8 cellular contexts compared by ENCODE assay signal in genomic region chr1:226064168-226064815, GRCh38. TPM values are rescaled to one million over a fixed set of nuclear protein-coding genes. Genes with fewer than 3 reads are reported as not detected.
A peak's percentile ranks its signal among the peaks of the same experiment; 100 is the strongest.
DNase-seq lines count a peak whose midpoint lies in the region; ATAC-seq, FAIRE-seq and TF ChIP-seq lines count a peak whose summit lies in the region.

No MANE protein-coding gene starts in this region.

- H3K9me3 ChIP-seq in HUES48 (ENCODE audit: control insufficient read depth, insufficient read depth, low read length) (no peaks in the 10 kb centered on the region), endothelial cell of umbilical vein (replicated peaks; ENCODE audit: control insufficient read depth, insufficient read depth, low read length) (no peaks in the 10 kb centered on the region), neuron (ENCODE audit: low read length) (no peaks in the 10 kb centered on the region)

- H3K9ac ChIP-seq in HUES48 (ENCODE audit: low read depth, low read length) (peak overlapping the region; percentile 99), endothelial cell of umbilical vein (replicated peaks; ENCODE audit: extremely low read depth, insufficient read depth, low read length) (peak overlapping the region; percentile 99)

- BruUV-seq in endothelial cell of umbilical vein (replicated peaks; lab: Mats Ljungman, UMichigan), result no TSS peak

- ATAC-seq in HG03196 (IDR thresholded peaks at IDR 0.05; ENCODE audit: unreplicated experiment) (no peak), GM18511 (IDR thresholded peaks at IDR 0.05; ENCODE audit: unreplicated experiment) (no peak)

- H3K4me2 ChIP-seq in endothelial cell of umbilical vein (ENCODE audit: insufficient read depth, low read length), result peak overlapping the region; percentile 98

- dilution Hi-C loops in endothelial cell of umbilical vein (cut with MboI; ENCODE audit: extremely low pct_ligation_motif_present, low sequenced_read_pairs), result no loop called here

- peaks cover 13% of the 10 kb centered on the region for H4K20me1 ChIP-seq in endothelial cell of umbilical vein (replicated peaks; ENCODE audit: control insufficient read depth, extremely low read depth, insufficient read depth, low read length)

- H3K27me3 ChIP-seq in HUES48 (ENCODE audit: control insufficient read depth, insufficient read depth, low read length) (no peaks in the 10 kb centered on the region), endothelial cell of umbilical vein (ENCODE audit: control insufficient read depth in 2 of 2, insufficient read depth in 2 of 2, low read length in 2 of 2) (no peaks in the 10 kb centered on the region), neuron (ENCODE audit: insufficient read depth, low read length) (no peaks in the 10 kb centered on the region)

- no peaks in the 10 kb centered on the region for H3K27me3 Mint-ChIP-seq in T-helper 2 cell treated with Interferon-gamma antibody and Interleukin-4, amounts not matched to agents 5 μg/mL and 100 μg/mL, for 36 hours (ENCODE audit: low read depth)

- H3K27ac ChIP-seq in HUES48 (ENCODE audit: low read depth, low read length) (peak overlapping the region; percentile 100), endothelial cell of umbilical vein (ENCODE audit: insufficient read depth, low read depth, low read length) (peak overlapping the region; percentile 95)

- H3K36me3 ChIP-seq in HUES48 (ENCODE audit: control insufficient read depth, insufficient read depth, low read length) (peaks cover 50% of the 10 kb centered on the region), endothelial cell of umbilical vein (ENCODE audit: control insufficient read depth in 2 of 2, extremely low read depth in 1 of 2, insufficient read depth in 2 of 2, low read length in 2 of 2) (peaks cover 7 to 16% of the 10 kb centered on the region in 2 experiments), neuron (ENCODE audit: insufficient read depth, low read length) (peaks cover 48% of the 10 kb centered on the region)

- DNase-seq in D721Med (ENCODE audit: insufficient read length, low spot score) (no peak), endothelial cell of umbilical vein (ENCODE audit: low read depth, low spot score) (peak; percentile 29)
- peak; percentile 23 for DNase-seq in T-helper 2 cell treated with Interferon-gamma antibody and Interleukin-4, amounts not matched to agents 5 μg/mL and 100 μg/mL, for 36 hours (ENCODE audit: low spot score)
- no peak for DNase-seq in activated CD4-positive, CD25-positive, alpha-beta regulatory T cell treated with anti-CD3 and anti-CD28 coated beads, Interleukin-2, amount 50 U/mL, for 72 hours

- peaks cover 36% of the 10 kb centered on the region for H3K4me1 Mint-ChIP-seq in T-helper 2 cell treated with Interferon-gamma antibody and Interleukin-4, amounts not matched to agents 5 μg/mL and 100 μg/mL, for 36 hours (ENCODE audit: low read depth)

- no peak for TF ChIP-seq POLR2A in endothelial cell of umbilical vein (IDR thresholded peaks at IDR 0.05; ENCODE audit: low read depth, low read length)

- TF ChIP-seq CTCF in D721Med (IDR thresholded peaks at IDR 0.05; ENCODE audit: insufficient read depth, missing control alignments) (peak; percentile 54), endothelial cell of umbilical vein (IDR thresholded peaks at IDR 0.05; ENCODE audit: extremely low read depth in 1 of 2, insufficient read depth in 1 of 2, low read depth in 1 of 2, low read length in 2 of 2) (peak; percentile 41 to 54)

- no peaks in the 10 kb centered on the region for H3K9me1 ChIP-seq in endothelial cell of umbilical vein (replicated peaks; ENCODE audit: control insufficient read depth, extremely low read depth, insufficient read depth, low read length)

- H3K4me3 ChIP-seq in HUES48 (ENCODE audit: low read depth, low read length) (peak overlapping the region; percentile 91), endothelial cell of umbilical vein (replicated peaks in 1 of 3; ENCODE audit: insufficient read depth in 1 of 3, low read depth in 1 of 3, low read length in 3 of 3) (peak overlapping the region; percentile 60 to 99 (median 90)), neuron (ENCODE audit: low read length) (peak overlapping the region; percentile 68)

- H3K4me3 Mint-ChIP-seq in T-helper 2 cell treated with Interferon-gamma antibody and Interleukin-4, amounts not matched to agents 5 μg/mL and 100 μg/mL, for 36 hours, result peak overlapping the region; percentile 99

- peak overlapping the region; percentile 98 for H3K27ac Mint-ChIP-seq in T-helper 2 cell treated with Interferon-gamma antibody and Interleukin-4, amounts not matched to agents 5 μg/mL and 100 μg/mL, for 36 hours

- no peak for FAIRE-seq in D721Med (lab: Jason Lieb, UNC)
- no peak for FAIRE-seq in endothelial cell of umbilical vein (lab: Jason Lieb, UNC)

- H3K4me1 ChIP-seq in HUES48 (ENCODE audit: control insufficient read depth, insufficient read depth, low read length) (peaks cover 31% of the 10 kb centered on the region), endothelial cell of umbilical vein (ENCODE audit: control insufficient read depth, extremely low read depth, insufficient read depth, low read length) (peaks cover 24% of the 10 kb centered on the region), neuron (ENCODE audit: insufficient read depth, low read length) (peaks cover 27% of the 10 kb centered on the region)

- peaks cover 62% of the 10 kb centered on the region for H3K79me2 ChIP-seq in endothelial cell of umbilical vein (ENCODE audit: control insufficient read depth, insufficient read depth, low read length)

- intact Hi-C loops in endothelial cell of umbilical vein (cut with micrococcal nuclease), result loop anchor here (1.0 to 5.0 kb wide), 5 partner anchors 57 to 637 kb away; partner anchors contain the start of genes ACBD3, LBR and PYCR2

- CTCF ChIA-PET in endothelial cell of umbilical vein (lab: Charles Lee), result interaction anchor here (0.8 to 4.2 kb wide), 50 partner anchors 9 to 619 kb away, joined by 3 to 139 read pairs (median 6); partner anchors contain the start of genes LIN9, SDE2 and SRP9

- no peak overlapping the region for H2AFZ ChIP-seq in endothelial cell of umbilical vein (ENCODE audit: low read depth, low read length)
- H2AFZ ChIP-seq in neuron (ENCODE audit: low read depth, low read length), result no peak overlapping the region

- peaks cover 53% of the 10 kb centered on the region for H3K36me3 Mint-ChIP-seq in T-helper 2 cell treated with Interferon-gamma antibody and Interleukin-4, amounts not matched to agents 5 μg/mL and 100 μg/mL, for 36 hours (ENCODE audit: low read depth)

- H3K9me3 Mint-ChIP-seq in T-helper 2 cell treated with Interferon-gamma antibody and Interleukin-4, amounts not matched to agents 5 μg/mL and 100 μg/mL, for 36 hours, result no peaks in the 10 kb centered on the region

- POLR2A ChIA-PET in endothelial cell of umbilical vein (lab: Charles Lee), result interaction anchor here (1.0 to 1.1 kb wide), 2 partner anchors 57 to 65 kb away, joined by 4 to 5 read pairs; partner anchors contain the start of gene SDE2

TF ChIP-seq in endothelial cell of umbilical vein, 7 proteins besides CTCF, POLR2A, EP300 and RAD21:
- TF ChIP-seq POLR2AphosphoS5 (IDR thresholded peaks at IDR 0.05; ENCODE audit: insufficient read depth, low read depth, low read length) (no peak), GATA2 (IDR thresholded peaks at IDR 0.05; ENCODE audit: insufficient read depth, insufficient read length, low read depth, low read length) (no peak), EZH2 (IDR thresholded peaks at IDR 0.05; ENCODE audit: borderline replicate concordance, low read depth, low read length, severe bottlenecking) (no peak), JUN (IDR thresholded peaks at IDR 0.05; ENCODE audit: borderline replicate concordance, insufficient read depth, insufficient read length, low read depth) (no peak)
TF ChIP-seq in endothelial cell of umbilical vein: peak in this region for 0.

RNA-seq across cellular contexts. Expression of gene H3-3A, which starts 1.8 kb away (rescaled TPM):
- total RNA-seq in endothelial cell of umbilical vein, result 448 and 477 TPM in 2 replicates
- 387 and 426 TPM in 2 replicates for polyA plus RNA-seq in endothelial cell of umbilical vein
- polyA plus RNA-seq in endothelial cell of umbilical vein (2011; cell fraction: cytosol; rRNA removed), result 325 and 468 TPM in 2 replicates
- 112 and 143 TPM in 2 replicates for polyA plus RNA-seq in endothelial cell of umbilical vein (2011; cell fraction: nucleus; rRNA removed)
- 296 and 379 TPM in 2 replicates for polyA plus RNA-seq in endothelial cell of umbilical vein (2012)
- 69.0 and 75.4 TPM in 2 replicates for polyA minus RNA-seq in endothelial cell of umbilical vein
- polyA minus RNA-seq in endothelial cell of umbilical vein (2011; cell fraction: cytosol; rRNA and poly(A)+ RNA removed), result 101 TPM
- polyA minus RNA-seq in endothelial cell of umbilical vein (2011; cell fraction: nucleus; rRNA and poly(A)+ RNA removed), result 33.2 and 34.6 TPM in 2 replicates

Comparison
In these comparisons a context has a peak if more than half of its experiments do, and no peak if none do; other contexts are left out.
1. DNase-seq: peak in T-helper 2 cell treated with Interferon-gamma antibody and Interleukin-4, amounts not matched to agents 5 μg/mL and 100 μg/mL, for 36 hours (single experiment) and endothelial cell of umbilical vein (single experiment); none in D721Med (single experiment) and activated CD4-positive, CD25-positive, alpha-beta regulatory T cell treated with anti-CD3 and anti-CD28 coated beads, Interleukin-2, amount 50 U/mL, for 72 hours (single experiment).
2. Peak in every context shown above with its lines, with median percentiles within 50 percentile points of each other: H3K4me3 ChIP-seq.